ENCODE assay signal across 20 cellular contexts in genomic region chr9:106733828-106734227, GRCh38.
"Had no signal": no experiment of that assay in that cellular context is flagged by ENCODE, and none has a peak within 500 bp of the region (broad histone marks: within the 10 kb centered on the region; RNA-seq: fewer than 3 reads in every experiment).

No MANE protein-coding gene starts in this region.

- FAIRE-seq: endothelial cell of umbilical vein had no signal

- H3K27me3 Mint-ChIP-seq: progenitor cell of endocrine pancreas; stimulated activated memory B cell treated with anti-CD40 and anti-IgM and Interleukin-4, amounts not matched to agents 10 μg/mL and 1 μg/mL and 100 μg/mL, for 72 hours; stimulated activated naive CD8-positive, alpha-beta T cell treated with anti-CD3 and anti-CD28 coated beads, Interleukin-15, Interleukin-2, amounts not matched to agents 100 ng/mL and 50 ng/mL, for 24 hours had no signal

- H3K36me3 Mint-ChIP-seq: naive thymus-derived CD8-positive, alpha-beta T cell; stimulated activated memory B cell treated with anti-CD40 and anti-IgM and Interleukin-4, amounts not matched to agents 10 μg/mL and 1 μg/mL and 100 μg/mL, for 72 hours had no signal

- H3K27ac Mint-ChIP-seq: naive thymus-derived CD8-positive, alpha-beta T cell; progenitor cell of endocrine pancreas; stimulated activated memory B cell treated with anti-CD40 and anti-IgM and Interleukin-4, amounts not matched to agents 10 μg/mL and 1 μg/mL and 100 μg/mL, for 72 hours; stimulated activated naive CD8-positive, alpha-beta T cell treated with anti-CD3 and anti-CD28 coated beads, Interleukin-15, Interleukin-2, amounts not matched to agents 100 ng/mL and 50 ng/mL, for 24 hours had no signal

- H3K4me1 ChIP-seq: colonic mucosa, tibial nerve, upper lobe of right lung had no signal

- H3K4me1 Mint-ChIP-seq: naive thymus-derived CD8-positive, alpha-beta T cell; stimulated activated memory B cell treated with anti-CD40 and anti-IgM and Interleukin-4, amounts not matched to agents 10 μg/mL and 1 μg/mL and 100 μg/mL, for 72 hours had no signal

- DNase-seq: colonic mucosa; dermis blood vessel endothelial cell; foreskin melanocyte; head of caudate nucleus; hippocampal formation; kidney glomerular epithelial cell; mammary epithelial cell; mucosa of descending colon; naive thymus-derived CD8-positive, alpha-beta T cell; nucleus accumbens; ovary; right cardiac atrium; stimulated activated CD4-positive, alpha-beta T cell treated with anti-CD3 and anti-CD28 coated beads, Interleukin-4, amount 100 ng/mL, for 24 hours; upper lobe of right lung had no signal

- H3K27me3 ChIP-seq: colonic mucosa, ovary, tibial nerve, upper lobe of right lung, vagina had no signal

- H3K36me3 ChIP-seq: colonic mucosa, ovary, tibial nerve, upper lobe of right lung, vagina had no signal

- H3K4me3 Mint-ChIP-seq: naive thymus-derived CD8-positive, alpha-beta T cell; stimulated activated memory B cell treated with anti-CD40 and anti-IgM and Interleukin-4, amounts not matched to agents 10 μg/mL and 1 μg/mL and 100 μg/mL, for 72 hours; stimulated activated naive CD8-positive, alpha-beta T cell treated with anti-CD3 and anti-CD28 coated beads, Interleukin-15, Interleukin-2, amounts not matched to agents 100 ng/mL and 50 ng/mL, for 24 hours had no signal

- H3K4me3 ChIP-seq: colonic mucosa, mucosa of descending colon, ovary, tibial nerve, upper lobe of right lung, vagina had no signal

- H3K9me3 ChIP-seq: colonic mucosa, mucosa of descending colon, ovary, tibial nerve, upper lobe of right lung, vagina had no signal

- H3K27ac ChIP-seq: colonic mucosa, ovary, tibial nerve, upper lobe of right lung, vagina had no signal
